ENCODE assay signal across 8 cellular contexts in the genomic region with DNA sequence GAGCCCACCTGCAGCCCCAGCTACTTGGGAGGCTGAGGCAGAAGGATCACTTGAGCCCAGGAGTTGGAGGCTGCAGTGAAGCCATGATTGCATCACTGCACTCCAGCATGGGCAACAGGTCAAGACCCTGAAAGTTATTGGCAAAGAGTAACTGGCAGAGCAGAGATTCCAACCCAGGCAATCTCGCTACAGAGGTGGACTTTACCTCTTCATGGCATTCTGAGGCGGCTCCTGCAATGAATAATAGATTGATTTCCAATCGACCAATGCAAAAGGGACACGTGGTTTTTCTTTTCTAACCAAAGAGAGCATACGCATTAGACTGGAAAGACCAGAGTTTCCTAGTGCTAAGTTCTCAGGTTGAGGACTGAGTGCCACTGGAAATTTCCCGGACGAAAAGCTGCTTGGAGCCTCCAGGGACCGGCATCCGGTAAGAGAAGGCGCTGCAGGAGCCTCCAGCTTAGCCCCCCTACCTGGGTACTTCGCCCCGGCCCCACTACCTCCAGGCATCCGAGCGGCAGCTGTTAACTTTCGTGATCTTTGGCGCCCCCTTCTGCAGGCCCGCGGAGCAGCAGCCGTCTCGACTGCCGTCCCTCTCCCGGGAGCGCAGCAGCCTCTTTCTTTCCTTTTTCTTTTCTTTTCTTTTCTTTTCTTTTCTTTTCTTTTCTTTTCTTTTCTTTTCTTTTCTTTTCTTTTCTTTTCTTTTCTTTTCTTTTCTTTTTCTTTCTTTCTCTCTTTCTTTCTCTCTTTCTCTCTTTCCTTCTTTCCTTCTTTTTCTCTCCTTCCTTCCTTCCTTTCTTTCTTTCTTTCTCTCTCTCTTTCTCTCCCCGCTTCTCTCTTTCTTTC. TPM values are rescaled to one million over a fixed set of nuclear protein-coding genes. Genes with fewer than 3 reads are reported as not detected.
DNase-seq lines count a peak whose midpoint lies in the region; ATAC-seq, FAIRE-seq and TF ChIP-seq lines count a peak whose summit lies in the region.

No MANE protein-coding gene starts in this region.

- FAIRE-seq in A549 (lab: Jason Lieb, UNC) = no peak
- peak; percentile 65 for FAIRE-seq in GM12892 (lab: Jason Lieb, UNC)

- H3K4me3 ChIP-seq in A549 = no peak overlapping the region
- peak overlapping the region in 1 of 2 donors; percentile 61 for H3K4me3 ChIP-seq in duodenal mucosa (ENCODE audit: low read depth in 1 of 2, low read length in 2 of 2)

- peak overlapping the region; percentile 68 for H3K4me2 ChIP-seq in A549

- TF ChIP-seq EP300 in A549 (IDR thresholded peaks at IDR 0.05) = no peak

- peak; percentile 80 for TF ChIP-seq CTCF in A549 (IDR thresholded peaks at IDR 0.05)

- DNase-seq in A549 (ENCODE audit: low read depth in 1 of 2, low spot score in 1 of 2) (peak; percentile 63 to 74), GM12892 (ENCODE audit: insufficient read length) (no peak), NCI-H2227 treated with DMSO at 0.1 percent for 48 hours (lab: John Stamatoyannopoulos, UW) (peak; percentile 66), lung microvascular endothelial cell (ENCODE audit: low read depth in 2 of 2) (peak; percentile 53 to 67)
- peak; percentile 81 to 88 for DNase-seq in activated CD4-positive, alpha-beta T cell treated with anti-CD3 and anti-CD28 coated beads, Interleukin-2, amount 50 U/mL, for 4 hours
- peak; percentile 76 for DNase-seq in stimulated activated CD8-positive, alpha-beta memory T cell treated with anti-CD3 and anti-CD28 coated beads, Interleukin-15, amount 100 ng/mL, for 1 hour (ENCODE audit: low read depth)

- no peaks in the 10 kb centered on the region for H3K9me3 ChIP-seq in A549
- H3K9me3 ChIP-seq in duodenal mucosa (ENCODE audit: control insufficient read depth in 1 of 2, low read length in 2 of 2) = no peaks in the 10 kb centered on the region

- H3K9ac ChIP-seq in duodenal mucosa (ENCODE audit: low read depth in 1 of 2, low read length in 2 of 2) = peak overlapping the region; percentile 49 to 64

- peaks cover 15% of the 10 kb centered on the region for H3K4me1 ChIP-seq in A549
- peaks cover 10 to 30% of the 10 kb centered on the region in 2 donors for H3K4me1 ChIP-seq in duodenal mucosa (ENCODE audit: control insufficient read depth in 1 of 2, insufficient read depth in 2 of 2, low read length in 2 of 2)

- WGBS in A549 (ENCODE audit: missing lambda C conversion rate) = 11% methylated on average over 24 of the region's 24 CpGs

- no peaks in the 10 kb centered on the region for H3K27me3 ChIP-seq in duodenal mucosa (ENCODE audit: control insufficient read depth in 1 of 2, insufficient read depth in 2 of 2, low read length in 2 of 2)

- H3K36me3 ChIP-seq in duodenal mucosa (ENCODE audit: control insufficient read depth in 1 of 2, insufficient read depth in 2 of 2, low read length in 2 of 2) = no peaks in the 10 kb centered on the region

- TF ChIP-seq POLR2A in A549 (IDR thresholded peaks at IDR 0.05; ENCODE audit: low read length) = no peak
- TF ChIP-seq POLR2A in GM12892 (IDR thresholded peaks at IDR 0.05; ENCODE audit: low read depth, low read length) = no peak

- ATAC-seq in A549 = peak; percentile 28 to 41; a peak in 3 of 6 replicates
- no peak for ATAC-seq in GM18511 (IDR thresholded peaks at IDR 0.05; ENCODE audit: unreplicated experiment)

- H3K27ac ChIP-seq in A549 = peak overlapping the region in 1 of 2 experiments; percentile 63; a peak in 4 of 6 replicates
- peak overlapping the region; percentile 43 for H3K27ac ChIP-seq in duodenal mucosa (ENCODE audit: low read depth, low read length)

- CTCF ChIA-PET in A549 (lab: Yijun Ruan, JAX) = interaction anchor here (0.5 to 13.2 kb wide), 27 partner anchors 9 to 1219 kb away, joined by 3 to 245 read pairs (median 3); a partner anchor contains a TSS

- TF ChIP-seq RAD21 in A549 (conservative IDR thresholded peaks at IDR 0.05 in 1 of 2, IDR thresholded peaks at IDR 0.05 in 1 of 2) = peak; percentile 71 to 72

- POLR2A ChIA-PET in A549 (lab: Yijun Ruan, JAX) = interaction anchor here (0.7 to 3.4 kb wide), 3 partner anchors 18 to 656 kb away, joined by 3 to 8 read pairs (median 4); a partner anchor contains a TSS

TF ChIP-seq in A549, 52 proteins besides CTCF, POLR2A, EP300 and RAD21:
- TF ChIP-seq CEBPB (IDR thresholded peaks at IDR 0.05) (0 out of 4 replicates have a peak, but pooled peaks of 1 of the 2 experiments have one; percentile 43), HOXA7 (CRISPR knock-in tag; IDR thresholded peaks at IDR 0.05) (no peak), RFX5 (IDR thresholded peaks at IDR 0.05) (no peak), FOSB (CRISPR knock-in tag; IDR thresholded peaks at IDR 0.05) (no peak), ZFP36 (IDR thresholded peaks at IDR 0.05; ENCODE audit: borderline replicate concordance, partially characterized antibody) (no peak), SMC3 (IDR thresholded peaks at IDR 0.05) (peak; percentile 39), HOXB13 (CRISPR knock-in tag; IDR thresholded peaks at IDR 0.05; ENCODE audit: low read depth) (no peak)
- TF ChIP-seq, protein P1, sequence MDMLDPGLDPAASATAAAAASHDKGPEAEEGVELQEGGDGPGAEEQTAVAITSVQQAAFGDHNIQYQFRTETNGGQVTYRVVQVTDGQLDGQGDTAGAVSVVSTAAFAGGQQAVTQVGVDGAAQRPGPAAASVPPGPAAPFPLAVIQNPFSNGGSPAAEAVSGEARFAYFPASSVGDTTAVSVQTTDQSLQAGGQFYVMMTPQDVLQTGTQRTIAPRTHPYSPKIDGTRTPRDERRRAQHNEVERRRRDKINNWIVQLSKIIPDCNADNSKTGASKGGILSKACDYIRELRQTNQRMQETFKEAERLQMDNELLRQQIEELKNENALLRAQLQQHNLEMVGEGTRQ (IDR thresholded peaks at IDR 0.05) = 0 out of 2 replicates have a peak, but pooled peaks have one; percentile 17
TF ChIP-seq in A549: peak in this region for 3.

RNA-seq across cellular contexts. Expression of a gene that starts 4.1 kb away (rescaled TPM):
- polyA plus RNA-seq in A549 (2011; rRNA removed) (0.45 and 0.63 TPM in 2 replicates), A549 (2017; fragmentation: RNase III; extraction: RNeasy Plus Mini Kit Qiagen cat#74134 plus additional on column Dnase treatment) (2.5 to 3.3 TPM (median 2.6 TPM) in 3 replicates)
- 2.8 and 3.0 TPM in 2 replicates for polyA plus RNA-seq in A549 (2012; cell fraction: cytosol; rRNA removed)
- polyA plus RNA-seq in A549 (2012; cell fraction: nucleus; rRNA removed) = 3.8 and 3.9 TPM in 2 replicates
- 0.37 and 0.58 TPM in 2 replicates for polyA minus RNA-seq in A549 (2011; rRNA and poly(A)+ RNA removed)
- polyA plus RNA-seq in GM12892 (2012; ENCODE audit: missing spikeins) = 0.68 TPM
- 2.0 and 2.4 TPM in 2 replicates for total RNA-seq in lung microvascular endothelial cell

RNA-seq across cellular contexts. Expression of a gene that starts 11.4 kb away (rescaled TPM):
- 11.3 and 11.7 TPM in 2 replicates for polyA plus RNA-seq in A549 (2011; rRNA removed)
- 10.1 and 10.7 TPM in 2 replicates for polyA plus RNA-seq in A549 (2012; cell fraction: cytosol; rRNA removed)
- polyA plus RNA-seq in A549 (2012; cell fraction: nucleus; rRNA removed) = 8.6 and 12.2 TPM in 2 replicates
- polyA plus RNA-seq in A549 (2017; fragmentation: RNase III; extraction: RNeasy Plus Mini Kit Qiagen cat#74134 plus additional on column Dnase treatment) = 16.8 to 26.2 TPM (median 22.8 TPM) in 3 replicates
- 5.7 and 8.4 TPM in 2 replicates for polyA minus RNA-seq in A549 (2011; rRNA and poly(A)+ RNA removed)
- 7.4 TPM for polyA plus RNA-seq in GM12892 (2012; ENCODE audit: missing spikeins)
- total RNA-seq in lung microvascular endothelial cell = 23.1 and 26.2 TPM in 2 replicates

RNA-seq across cellular contexts. Expression of a gene that starts 11.7 kb away (rescaled TPM):
- 36.2 and 45.1 TPM in 2 replicates for polyA plus RNA-seq in A549 (2011; rRNA removed)
- polyA plus RNA-seq in A549 (2012; cell fraction: cytosol; rRNA removed) = 59.9 and 72.2 TPM in 2 replicates
- 89.3 and 105 TPM in 2 replicates for polyA plus RNA-seq in A549 (2012; cell fraction: nucleus; rRNA removed)
- polyA plus RNA-seq in A549 (2017; fragmentation: RNase III; extraction: RNeasy Plus Mini Kit Qiagen cat#74134 plus additional on column Dnase treatment) = 57.0 to 62.5 TPM (median 57.1 TPM) in 3 replicates
- 46.2 and 51.4 TPM in 2 replicates for polyA minus RNA-seq in A549 (2011; rRNA and poly(A)+ RNA removed)
- polyA plus RNA-seq in GM12892 (2012; ENCODE audit: missing spikeins) = 20.1 TPM
- total RNA-seq in lung microvascular endothelial cell = 17.0 and 20.8 TPM in 2 replicates

RNA-seq across cellular contexts. Expression of a gene that starts 17.9 kb away (rescaled TPM):
- polyA plus RNA-seq in A549 (2011; rRNA removed) = 123 and 152 TPM in 2 replicates
- 347 and 433 TPM in 2 replicates for polyA plus RNA-seq in A549 (2012; cell fraction: cytosol; rRNA removed)
- 271 and 300 TPM in 2 replicates for polyA plus RNA-seq in A549 (2012; cell fraction: nucleus; rRNA removed)
- polyA plus RNA-seq in A549 (2017; fragmentation: RNase III; extraction: RNeasy Plus Mini Kit Qiagen cat#74134 plus additional on column Dnase treatment) = 168 to 180 TPM (median 177 TPM) in 3 replicates
- 30.2 and 50.4 TPM in 2 replicates for polyA minus RNA-seq in A549 (2011; rRNA and poly(A)+ RNA removed)
- polyA plus RNA-seq in GM12892 (2012; ENCODE audit: missing spikeins) = 172 TPM
- total RNA-seq in lung microvascular endothelial cell = 96.6 and 125 TPM in 2 replicates

RNA-seq across cellular contexts. Expression of a gene that starts 27.7 kb away (rescaled TPM):
- polyA plus RNA-seq in A549 (2011; rRNA removed) (3.4 and 5.7 TPM in 2 replicates), A549 (2017; fragmentation: RNase III; extraction: RNeasy Plus Mini Kit Qiagen cat#74134 plus additional on column Dnase treatment) (12.0 to 15.6 TPM (median 14.1 TPM) in 3 replicates)
- 6.2 and 6.9 TPM in 2 replicates for polyA plus RNA-seq in A549 (2012; cell fraction: cytosol; rRNA removed)
- 45.9 and 47.5 TPM in 2 replicates for polyA plus RNA-seq in A549 (2012; cell fraction: nucleus; rRNA removed)
- 5.6 and 8.1 TPM in 2 replicates for polyA minus RNA-seq in A549 (2011; rRNA and poly(A)+ RNA removed)
- polyA plus RNA-seq in GM12892 (2012; ENCODE audit: missing spikeins) = 10.1 TPM
- total RNA-seq in lung microvascular endothelial cell = 3.9 and 6.0 TPM in 2 replicates
